In the genomic region with DNA sequence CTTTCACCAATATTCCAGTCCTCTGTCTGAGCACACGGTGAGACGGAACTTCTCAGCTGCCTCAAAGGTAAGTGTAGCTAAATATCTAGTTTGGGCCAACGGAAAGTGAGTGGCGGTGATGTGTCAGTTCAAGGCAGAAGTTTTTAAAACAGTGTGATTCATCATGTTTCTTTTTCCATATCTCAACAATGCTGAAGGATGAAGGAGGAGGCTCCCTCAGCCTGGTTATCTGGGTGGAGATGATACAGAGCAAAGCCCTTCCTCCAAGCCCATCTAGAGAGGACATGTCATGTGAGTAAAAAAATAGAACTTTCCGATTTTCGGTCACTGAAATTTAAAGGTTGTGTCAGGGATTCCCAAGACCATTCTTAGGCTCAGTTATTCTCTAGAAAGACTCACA, we compare ENCODE assay signal across 1 cellular context.
TF ChIP-seq lines count a peak whose summit lies in the region.

No MANE protein-coding gene starts in this region.

TF ChIP-seq in GM23338, 12 proteins besides CTCF, POLR2A, EP300 and RAD21 (continued from another document):
- TF ChIP-seq, protein P1, sequence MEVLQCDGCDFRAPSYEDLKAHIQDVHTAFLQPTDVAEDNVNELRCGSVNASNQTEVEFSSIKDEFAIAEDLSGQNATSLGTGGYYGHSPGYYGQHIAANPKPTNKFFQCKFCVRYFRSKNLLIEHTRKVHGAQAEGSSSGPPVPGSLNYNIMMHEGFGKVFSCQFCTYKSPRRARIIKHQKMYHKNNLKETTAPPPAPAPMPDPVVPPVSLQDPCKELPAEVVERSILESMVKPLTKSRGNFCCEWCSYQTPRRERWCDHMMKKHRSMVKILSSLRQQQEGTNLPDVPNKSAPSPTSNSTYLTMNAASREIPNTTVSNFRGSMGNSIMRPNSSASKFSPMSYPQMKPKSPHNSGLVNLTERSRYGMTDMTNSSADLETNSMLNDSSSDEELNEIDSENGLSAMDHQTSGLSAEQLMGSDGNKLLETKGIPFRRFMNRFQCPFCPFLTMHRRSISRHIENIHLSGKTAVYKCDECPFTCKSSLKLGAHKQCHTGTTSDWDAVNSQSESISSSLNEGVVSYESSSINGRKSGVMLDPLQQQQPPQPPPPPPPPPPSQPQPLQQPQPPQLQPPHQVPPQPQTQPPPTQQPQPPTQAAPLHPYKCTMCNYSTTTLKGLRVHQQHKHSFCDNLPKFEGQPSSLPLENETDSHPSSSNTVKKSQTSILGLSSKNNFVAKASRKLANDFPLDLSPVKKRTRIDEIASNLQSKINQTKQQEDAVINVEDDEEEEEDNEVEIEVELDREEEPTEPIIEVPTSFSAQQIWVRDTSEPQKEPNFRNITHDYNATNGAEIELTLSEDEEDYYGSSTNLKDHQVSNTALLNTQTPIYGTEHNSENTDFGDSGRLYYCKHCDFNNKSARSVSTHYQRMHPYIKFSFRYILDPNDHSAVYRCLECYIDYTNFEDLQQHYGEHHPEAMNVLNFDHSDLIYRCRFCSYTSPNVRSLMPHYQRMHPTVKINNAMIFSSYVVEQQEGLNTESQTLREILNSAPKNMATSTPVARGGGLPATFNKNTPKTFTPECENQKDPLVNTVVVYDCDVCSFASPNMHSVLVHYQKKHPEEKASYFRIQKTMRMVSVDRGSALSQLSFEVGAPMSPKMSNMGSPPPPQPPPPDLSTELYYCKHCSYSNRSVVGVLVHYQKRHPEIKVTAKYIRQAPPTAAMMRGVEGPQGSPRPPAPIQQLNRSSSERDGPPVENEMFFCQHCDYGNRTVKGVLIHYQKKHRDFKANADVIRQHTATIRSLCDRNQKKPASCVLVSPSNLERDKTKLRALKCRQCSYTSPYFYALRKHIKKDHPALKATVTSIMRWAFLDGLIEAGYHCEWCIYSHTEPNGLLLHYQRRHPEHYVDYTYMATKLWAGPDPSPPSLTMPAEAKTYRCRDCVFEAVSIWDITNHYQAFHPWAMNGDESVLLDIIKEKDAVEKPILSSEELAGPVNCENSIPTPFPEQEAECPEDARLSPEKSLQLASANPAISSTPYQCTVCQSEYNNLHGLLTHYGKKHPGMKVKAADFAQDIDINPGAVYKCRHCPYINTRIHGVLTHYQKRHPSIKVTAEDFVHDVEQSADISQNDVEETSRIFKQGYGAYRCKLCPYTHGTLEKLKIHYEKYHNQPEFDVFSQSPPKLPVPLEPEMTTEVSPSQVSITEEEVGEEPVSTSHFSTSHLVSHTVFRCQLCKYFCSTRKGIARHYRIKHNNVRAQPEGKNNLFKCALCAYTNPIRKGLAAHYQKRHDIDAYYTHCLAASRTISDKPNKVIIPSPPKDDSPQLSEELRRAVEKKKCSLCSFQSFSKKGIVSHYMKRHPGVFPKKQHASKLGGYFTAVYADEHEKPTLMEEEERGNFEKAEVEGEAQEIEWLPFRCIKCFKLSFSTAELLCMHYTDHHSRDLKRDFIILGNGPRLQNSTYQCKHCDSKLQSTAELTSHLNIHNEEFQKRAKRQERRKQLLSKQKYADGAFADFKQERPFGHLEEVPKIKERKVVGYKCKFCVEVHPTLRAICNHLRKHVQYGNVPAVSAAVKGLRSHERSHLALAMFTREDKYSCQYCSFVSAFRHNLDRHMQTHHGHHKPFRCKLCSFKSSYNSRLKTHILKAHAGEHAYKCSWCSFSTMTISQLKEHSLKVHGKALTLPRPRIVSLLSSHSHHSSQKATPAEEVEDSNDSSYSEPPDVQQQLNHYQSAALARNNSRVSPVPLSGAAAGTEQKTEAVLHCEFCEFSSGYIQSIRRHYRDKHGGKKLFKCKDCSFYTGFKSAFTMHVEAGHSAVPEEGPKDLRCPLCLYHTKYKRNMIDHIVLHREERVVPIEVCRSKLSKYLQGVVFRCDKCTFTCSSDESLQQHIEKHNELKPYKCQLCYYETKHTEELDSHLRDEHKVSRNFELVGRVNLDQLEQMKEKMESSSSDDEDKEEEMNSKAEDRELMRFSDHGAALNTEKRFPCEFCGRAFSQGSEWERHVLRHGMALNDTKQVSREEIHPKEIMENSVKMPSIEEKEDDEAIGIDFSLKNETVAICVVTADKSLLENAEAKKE (CRISPR knock-in tag; IDR thresholded peaks at IDR 0.05) = no peak
